ENCODE assay signal across 8 cellular contexts in the genomic region with DNA sequence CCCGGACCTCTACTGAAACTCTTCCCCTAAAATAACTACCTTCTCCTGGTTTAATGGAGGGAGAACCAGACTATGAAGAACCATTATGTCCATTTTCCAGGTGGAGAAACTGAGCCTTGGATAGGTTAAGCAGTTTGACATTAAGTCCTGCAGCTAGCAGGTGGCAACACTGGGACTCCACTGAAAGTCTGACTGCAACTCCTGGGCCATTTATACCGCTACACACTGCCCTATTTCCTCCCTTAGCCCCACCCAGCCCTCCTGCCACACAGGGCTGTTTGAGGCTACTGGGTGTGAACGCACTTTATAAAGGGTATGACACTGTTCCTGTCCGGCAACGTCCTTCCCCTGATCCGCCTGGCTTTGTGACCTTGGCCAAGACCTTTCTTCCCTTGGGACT. TPM values are rescaled to one million over a fixed set of nuclear protein-coding genes. Genes with fewer than 3 reads are reported as not detected.
A peak's percentile ranks its signal among the peaks of the same experiment; 100 is the strongest.
DNase-seq lines count a peak whose midpoint lies in the region; ATAC-seq, FAIRE-seq and TF ChIP-seq lines count a peak whose summit lies in the region.

No MANE protein-coding gene starts in this region.

- TF ChIP-seq EP300 in K562 (IDR thresholded peaks at IDR 0.05; ENCODE audit: low read length), result no peak

- TF ChIP-seq POLR2A in K562 (conservative IDR thresholded peaks at IDR 0.05), result no peak

- peak overlapping the region; percentile 95; the same call in 1 of the 2 replicates for H3K4me3 Mint-ChIP-seq in HFFc6
- H3K4me3 Mint-ChIP-seq in natural killer cell treated with Interleukin-12 subunit alpha and Interleukin-12 subunit beta and Interleukin-15 and Interleukin-18, amount 100 ng/mL, for 72 hours, result peak overlapping the region; percentile 88

- H3K4me1 Mint-ChIP-seq in HFFc6 (ENCODE audit: low read depth), result peaks cover 47% of the 10 kb centered on the region
- peaks cover 15 to 26% of the 10 kb centered on the region in 2 donors for H3K4me1 Mint-ChIP-seq in natural killer cell treated with Interleukin-12 subunit alpha and Interleukin-12 subunit beta and Interleukin-15 and Interleukin-18, amount 100 ng/mL, for 72 hours (ENCODE audit: low read depth in 2 of 2)

- ATAC-seq in K562 (no peak), HG03159 (IDR thresholded peaks at IDR 0.05; ENCODE audit: unreplicated experiment) (no peak), HG03571 (IDR thresholded peaks at IDR 0.05; ENCODE audit: unreplicated experiment) (no peak)
- ATAC-seq in natural killer cell treated with Interleukin-12 subunit alpha and Interleukin-12 subunit beta and Interleukin-15 and Interleukin-18, amount 100 ng/mL, for 72 hours, result peak; percentile 75 to 81

- intact Hi-C loops in K562 (cut with micrococcal nuclease), result no loop called here

- H3K4me3 ChIP-seq in BE2C (ENCODE audit: low read depth, low read length) (peak overlapping the region; percentile 66), K562 (no peak overlapping the region)

- in situ Hi-C loops in K562 (cut with MboI), result no loop called here

- 55% methylated on average over 6 of the region's 6 CpGs for WGBS in K562 (ENCODE audit: insufficient coverage, low coverage, missing lambda C conversion rate)

- no peaks in the 10 kb centered on the region for H3K9me1 ChIP-seq in K562 (ENCODE audit: control insufficient read depth, insufficient read depth, low read length)

- BruUV-seq in K562 (replicated peaks; lab: Mats Ljungman, UMichigan), result no TSS peak

- peak overlapping the region; percentile 92 for H2AFZ ChIP-seq in K562 (ENCODE audit: low read depth, low read length)

- peak overlapping the region; percentile 40 to 88; a peak in 2 of 4 replicates for H3K9ac ChIP-seq in K562 (ENCODE audit: insufficient read depth in 1 of 2, low read depth in 2 of 2, low read length in 2 of 2)

- H3K27me3 Mint-ChIP-seq in HFFc6 (ENCODE audit: insufficient read depth), result peaks cover 4% of the 10 kb centered on the region
- H3K27me3 Mint-ChIP-seq in natural killer cell treated with Interleukin-12 subunit alpha and Interleukin-12 subunit beta and Interleukin-15 and Interleukin-18, amount 100 ng/mL, for 72 hours, result no peaks in the 10 kb centered on the region

- H3K36me3 ChIP-seq in BE2C, result no peaks in the 10 kb centered on the region
- H3K36me3 ChIP-seq in K562 (ENCODE audit: control insufficient read depth, insufficient read depth, low read length), result peaks cover 9% of the 10 kb centered on the region; the same call in 1 of the 3 replicates

- H4K20me1 ChIP-seq in K562 (replicated peaks; ENCODE audit: control insufficient read depth, insufficient read depth, low read length), result no peaks in the 10 kb centered on the region

- CTCF ChIA-PET in K562 (lab: Yijun Ruan, JAX; ENCODE audit: low intra/inter-chr PET ratio), result no interaction called here

- peak overlapping the region; percentile 96 for H3K27ac Mint-ChIP-seq in HFFc6
- peak overlapping the region; percentile 96 to 99 for H3K27ac Mint-ChIP-seq in natural killer cell treated with Interleukin-12 subunit alpha and Interleukin-12 subunit beta and Interleukin-15 and Interleukin-18, amount 100 ng/mL, for 72 hours

- peaks cover 7% of the 10 kb centered on the region; the same call in 2 of the 3 replicates for H3K79me2 ChIP-seq in K562 (ENCODE audit: control insufficient read depth, insufficient read depth, low read length)

- no peak for TF ChIP-seq RAD21 in K562 (CRISPR knock-in tag; conservative IDR thresholded peaks at IDR 0.05 in 1 of 2, IDR thresholded peaks at IDR 0.05 in 1 of 2)

- no peak for TF ChIP-seq CTCF in BE2C (IDR thresholded peaks at IDR 0.05; ENCODE audit: low read depth, low read length)
- no peak for TF ChIP-seq CTCF in HFFc6 (IDR thresholded peaks at IDR 0.05)
- no peak for TF ChIP-seq CTCF in K562 (IDR thresholded peaks at IDR 0.05 in 2 of 3, conservative IDR thresholded peaks at IDR 0.05 in 1 of 3; ENCODE audit: insufficient read depth in 2 of 3, low read depth in 1 of 3, low read length in 3 of 3)

- H3K9me3 ChIP-seq in BE2C, result no peaks in the 10 kb centered on the region
- no peaks in the 10 kb centered on the region for H3K9me3 ChIP-seq in K562 (replicated peaks; ENCODE audit: control insufficient read depth, insufficient read depth, low read depth, low read length)

- FAIRE-seq in K562 (lab: Jason Lieb, UNC), result peak; percentile 57

- no peaks in the 10 kb centered on the region for H3K36me3 Mint-ChIP-seq in HFFc6 (ENCODE audit: low read depth)
- H3K36me3 Mint-ChIP-seq in natural killer cell treated with Interleukin-12 subunit alpha and Interleukin-12 subunit beta and Interleukin-15 and Interleukin-18, amount 100 ng/mL, for 72 hours, result no peaks in the 10 kb centered on the region

- H3K4me2 ChIP-seq in K562 (ENCODE audit: insufficient read depth, low read length), result peak overlapping the region; percentile 96

- H3K4me1 ChIP-seq in BE2C (no peaks in the 10 kb centered on the region), K562 (replicated peaks in 1 of 2; ENCODE audit: control insufficient read depth in 2 of 2, insufficient read depth in 2 of 2, low read length in 2 of 2) (peaks cover 15 to 29% of the 10 kb centered on the region in 2 experiments; a peak in 4 of 5 replicates)

- no peaks in the 10 kb centered on the region for H3K9me3 Mint-ChIP-seq in HFFc6
- H3K9me3 Mint-ChIP-seq in natural killer cell treated with Interleukin-12 subunit alpha and Interleukin-12 subunit beta and Interleukin-15 and Interleukin-18, amount 100 ng/mL, for 72 hours, result no peaks in the 10 kb centered on the region

- POLR2A ChIA-PET in K562 (lab: Yijun Ruan, JAX), result interaction anchor here (0.6 to 3.3 kb wide), 11 partner anchors 9 to 1857 kb away, joined by 3 to 14 read pairs (median 3); a partner anchor contains a TSS

- H3K27ac ChIP-seq in K562 (ENCODE audit: extremely low read depth, low read depth, low read length), result peak overlapping the region; percentile 89; the same call in 2 of the 3 replicates

- H3K27me3 ChIP-seq in BE2C (no peaks in the 10 kb centered on the region), K562 (ENCODE audit: control insufficient read depth in 2 of 2, insufficient read depth in 2 of 2, low read length in 2 of 2) (no peaks in the 10 kb centered on the region)

- DNase-seq in BE2C (no peak), HFFc6 (no peak), K562 (ENCODE audit: extremely low read depth in 1 of 4, low spot score in 3 of 4) (no peak), globus pallidus (ENCODE audit: low spot score) (no peak), NK-92 (lab: John Stamatoyannopoulos, UW; ENCODE audit: unreplicated experiment) (no peak)
- peak; percentile 82 for DNase-seq in natural killer cell treated with Interleukin-12 subunit alpha and Interleukin-12 subunit beta and Interleukin-15 and Interleukin-18, amount 100 ng/mL, for 72 hours (ENCODE audit: low spot score)

RNA-seq across cellular contexts. Expression of a gene that starts 0.5 kb away (rescaled TPM):
- polyA plus RNA-seq in BE2C (2012; ENCODE audit: insufficient read depth, insufficient read length, low read depth), result 4.5 TPM
- total RNA-seq in HFFc6 (2021; fragmentation: NEBNext Ultra II Directional; extraction: Animal tissue kit (Norgen Biotek cat#: 25700)), result 10 to 100 TPM in 4 of 6 experiments, 1 to 10 TPM in 2; 9.6 to 16.0 (median 12.7) TPM
- 143 and 150 TPM in 2 replicates for total RNA-seq in K562 (2011; cell fraction: chromatin; rRNA removed; ENCODE audit: low replicate concordance)
- total RNA-seq in K562 (2011; cell fraction: nucleolus; rRNA removed), result 71.7 and 79.2 TPM in 2 replicates
- total RNA-seq in K562 (2011; cell fraction: nucleoplasm; rRNA removed), result 90.1 and 108 TPM in 2 replicates
- 25.2 and 33.7 TPM in 2 replicates for total RNA-seq in K562 (2014; rRNA removed)
- total RNA-seq in K562 (2014; rRNA removed; fragmentation: Illumina TruSeq; extraction: Trizol), result 26.3 and 27.9 TPM in 2 replicates
- 22.2 and 23.6 TPM in 2 replicates for total RNA-seq in K562 (2015; rRNA removed; fragmentation: Illumina TruSeq; extraction: Trizol)
- total RNA-seq in K562 (2021), result 27.8 and 28.7 TPM in 2 replicates
- 20.9 and 27.8 TPM in 2 replicates for polyA plus RNA-seq in K562 (2011; rRNA removed)
- polyA plus RNA-seq in K562 (2011; cell fraction: cytosol; rRNA removed), result 13.6 and 20.1 TPM in 2 replicates
- polyA plus RNA-seq in K562 (2011; cell fraction: nucleus; rRNA removed), result 33.3 and 37.6 TPM in 2 replicates
- polyA plus RNA-seq in K562 (2012), result 10.8 and 18.4 TPM in 2 replicates
- 19.7 and 19.8 TPM in 2 replicates for polyA plus RNA-seq in K562 (2014; fragmentation: Illumina TruSeq; extraction: Trizol)
- 10 to 100 TPM; 14.1 to 16.5 TPM for polyA plus RNA-seq in K562 (2014; fragmentation: Nextera tagmentation; extraction: Ambion mirVana)
- 18.5 and 20.9 TPM in 2 replicates for polyA plus RNA-seq in K562 (2014; rRNA removed)
- polyA minus RNA-seq in K562 (2011; rRNA and poly(A)+ RNA removed), result 43.4 and 44.7 TPM in 2 replicates
- polyA minus RNA-seq in K562 (2011; cell fraction: cytosol; rRNA and poly(A)+ RNA removed), result 23.4 and 25.6 TPM in 2 replicates
- 26.3 and 44.0 TPM in 2 replicates for polyA minus RNA-seq in K562 (2011; cell fraction: nucleus; rRNA and poly(A)+ RNA removed)
- 10 to 100 TPM; 48.1 to 86.0 TPM for total RNA-seq in natural killer cell treated with Interleukin-12 subunit alpha and Interleukin-12 subunit beta and Interleukin-15 and Interleukin-18, amount 100 ng/mL, for 72 hours

RNA-seq across cellular contexts. Expression of a gene that starts 42.5 kb away (rescaled TPM):
- polyA plus RNA-seq in BE2C (2012; ENCODE audit: insufficient read depth, insufficient read length, low read depth), result 74.2 TPM
- 10 to 100 TPM; 71.6 to 91.6 (median 81.3) TPM for total RNA-seq in HFFc6 (2021; fragmentation: NEBNext Ultra II Directional; extraction: Animal tissue kit (Norgen Biotek cat#: 25700))
- 120 and 207 TPM in 2 replicates for total RNA-seq in K562 (2011; cell fraction: chromatin; rRNA removed; ENCODE audit: low replicate concordance)
- total RNA-seq in K562 (2011; cell fraction: nucleolus; rRNA removed), result 64.9 and 65.3 TPM in 2 replicates
- 96.5 and 110 TPM in 2 replicates for total RNA-seq in K562 (2011; cell fraction: nucleoplasm; rRNA removed)
- total RNA-seq in K562 (2014; rRNA removed) (237 and 305 TPM in 2 replicates), K562 (2014; rRNA removed; fragmentation: Illumina TruSeq; extraction: Trizol) (303 and 319 TPM in 2 replicates), K562 (2015; rRNA removed; fragmentation: Illumina TruSeq; extraction: Trizol) (348 and 384 TPM in 2 replicates), K562 (2021) (177 and 184 TPM in 2 replicates)
- polyA plus RNA-seq in K562 (2011; rRNA removed) (131 and 193 TPM in 2 replicates), K562 (2014; fragmentation: Illumina TruSeq; extraction: Trizol) (305 and 350 TPM in 2 replicates), K562 (2014; fragmentation: Nextera tagmentation; extraction: Ambion mirVana) (100 to 1,000 TPM; 197 to 467 TPM), K562 (2014; rRNA removed) (237 and 245 TPM in 2 replicates)
- polyA plus RNA-seq in K562 (2011; cell fraction: cytosol; rRNA removed), result 44.6 and 75.3 TPM in 2 replicates
- 44.8 and 71.7 TPM in 2 replicates for polyA plus RNA-seq in K562 (2011; cell fraction: nucleus; rRNA removed)
- polyA plus RNA-seq in K562 (2012), result 105 and 258 TPM in 2 replicates
- 201 and 210 TPM in 2 replicates for polyA minus RNA-seq in K562 (2011; rRNA and poly(A)+ RNA removed)
- 101 and 121 TPM in 2 replicates for polyA minus RNA-seq in K562 (2011; cell fraction: cytosol; rRNA and poly(A)+ RNA removed)
- polyA minus RNA-seq in K562 (2011; cell fraction: nucleus; rRNA and poly(A)+ RNA removed), result 39.4 and 86.4 TPM in 2 replicates
- total RNA-seq in natural killer cell treated with Interleukin-12 subunit alpha and Interleukin-12 subunit beta and Interleukin-15 and Interleukin-18, amount 100 ng/mL, for 72 hours, result 100 to 1,000 TPM in 1 of 2 donors, 10 to 100 TPM in 1; 90.7 to 174 TPM

RNA-seq across cellular contexts. Expression of a gene that starts 58.0 kb away (rescaled TPM):
- polyA plus RNA-seq in BE2C (2012; ENCODE audit: insufficient read depth, insufficient read length, low read depth), result 40.6 TPM
- total RNA-seq in HFFc6 (2021; fragmentation: NEBNext Ultra II Directional; extraction: Animal tissue kit (Norgen Biotek cat#: 25700)), result 10 to 100 TPM; 29.4 to 40.9 (median 33.2) TPM
- 89.8 and 202 TPM in 2 replicates for total RNA-seq in K562 (2011; cell fraction: chromatin; rRNA removed; ENCODE audit: low replicate concordance)
- total RNA-seq in K562 (2011; cell fraction: nucleolus; rRNA removed), result 99.7 and 116 TPM in 2 replicates
- 98.0 and 139 TPM in 2 replicates for total RNA-seq in K562 (2011; cell fraction: nucleoplasm; rRNA removed)
- 55.7 and 80.3 TPM in 2 replicates for total RNA-seq in K562 (2014; rRNA removed)
- 22.6 and 27.7 TPM in 2 replicates for total RNA-seq in K562 (2014; rRNA removed; fragmentation: Illumina TruSeq; extraction: Trizol)
- 34.1 and 35.1 TPM in 2 replicates for total RNA-seq in K562 (2015; rRNA removed; fragmentation: Illumina TruSeq; extraction: Trizol)
- total RNA-seq in K562 (2021), result 123 and 144 TPM in 2 replicates
- 14.8 and 18.9 TPM in 2 replicates for polyA plus RNA-seq in K562 (2011; rRNA removed)
- 31.0 and 53.9 TPM in 2 replicates for polyA plus RNA-seq in K562 (2011; cell fraction: cytosol; rRNA removed)
- polyA plus RNA-seq in K562 (2011; cell fraction: nucleus; rRNA removed), result 58.4 and 84.8 TPM in 2 replicates
- polyA plus RNA-seq in K562 (2012), result 76.0 and 140 TPM in 2 replicates
- polyA plus RNA-seq in K562 (2014; fragmentation: Illumina TruSeq; extraction: Trizol), result 117 and 145 TPM in 2 replicates
- polyA plus RNA-seq in K562 (2014; fragmentation: Nextera tagmentation; extraction: Ambion mirVana), result 1 to 10 TPM; 6.1 to 8.0 TPM
- polyA plus RNA-seq in K562 (2014; rRNA removed), result 56.7 and 61.4 TPM in 2 replicates
- 26.4 and 29.9 TPM in 2 replicates for polyA minus RNA-seq in K562 (2011; rRNA and poly(A)+ RNA removed)
- 46.4 and 60.9 TPM in 2 replicates for polyA minus RNA-seq in K562 (2011; cell fraction: cytosol; rRNA and poly(A)+ RNA removed)
- 41.9 and 46.1 TPM in 2 replicates for polyA minus RNA-seq in K562 (2011; cell fraction: nucleus; rRNA and poly(A)+ RNA removed)
- total RNA-seq in natural killer cell treated with Interleukin-12 subunit alpha and Interleukin-12 subunit beta and Interleukin-15 and Interleukin-18, amount 100 ng/mL, for 72 hours, result 10 to 100 TPM; 24.5 TPM

Comparison
In these comparisons a context has a peak if more than half of its experiments do, and no peak if none do; other contexts are left out.
1. ATAC-seq: peak in natural killer cell treated with Interleukin-12 subunit alpha and Interleukin-12 subunit beta and Interleukin-15 and Interleukin-18, amount 100 ng/mL, for 72 hours (2 of 2); none in K562 (single experiment), HG03159 (single experiment) and HG03571 (single experiment).